ENCODE assay signal across 7 cellular contexts in genomic region chr4:2812985-2813384, GRCh38. TPM values are rescaled to one million over a fixed set of nuclear protein-coding genes. Genes with fewer than 3 reads are reported as not detected.
DNase-seq lines count a peak whose midpoint lies in the region; ATAC-seq and TF ChIP-seq lines count a peak whose summit lies in the region.

No MANE protein-coding gene starts in this region.

- no peaks in the 10 kb centered on the region for H4K20me1 ChIP-seq in SK-N-SH (ENCODE audit: insufficient read depth)

- peaks cover 78% of the 10 kb centered on the region for H3K4me1 Mint-ChIP-seq in stimulated activated naive CD8-positive, alpha-beta T cell treated with anti-CD3 and anti-CD28 coated beads, Interleukin-15, amount 100 ng/mL, for 72 hours

- peak overlapping the region; percentile 17 for H3K4me3 ChIP-seq in fibroblast of the aortic adventitia (ENCODE audit: low read depth, low read length)
- H3K4me3 ChIP-seq in SK-N-SH (ENCODE audit: low read depth in 2 of 2, low read length in 1 of 2): no peak overlapping the region

- no peak overlapping the region for H2AFZ ChIP-seq in SK-N-SH (ENCODE audit: low read depth)

- WGBS in SK-N-SH (ENCODE audit: low lambda C conversion rate): 93% methylated on average over 10 of the region's 12 CpGs

- no peaks in the 10 kb centered on the region for H3K27me3 ChIP-seq in SK-N-SH (ENCODE audit: insufficient read depth)

- H3F3A ChIP-seq in SK-N-SH (replicated peaks; ENCODE audit: insufficient read depth): peaks cover 4% of the 10 kb centered on the region

- H3K4me3 Mint-ChIP-seq in stimulated activated naive CD8-positive, alpha-beta T cell treated with anti-CD3 and anti-CD28 coated beads, Interleukin-15, amount 100 ng/mL, for 72 hours: peak overlapping the region; percentile 90 to 97

- H3K9me2 ChIP-seq in SK-N-SH: no peaks in the 10 kb centered on the region

- H3K9me3 ChIP-seq in SK-N-SH: peaks cover 5% of the 10 kb centered on the region; the same call in 1 of the 2 replicates

- H3K9me3 Mint-ChIP-seq in stimulated activated naive CD8-positive, alpha-beta T cell treated with anti-CD3 and anti-CD28 coated beads, Interleukin-15, amount 100 ng/mL, for 72 hours: peaks cover 0 to 5% of the 10 kb centered on the region in 2 donors

- ATAC-seq in GM21528 (IDR thresholded peaks at IDR 0.05; ENCODE audit: low FRiP score, unreplicated experiment): peak; percentile 17
- peak; percentile 13 for ATAC-seq in stimulated activated naive CD8-positive, alpha-beta T cell treated with anti-CD3 and anti-CD28 coated beads, Interleukin-15, amount 100 ng/mL, for 72 hours

- H3K4me1 ChIP-seq in SK-N-SH (ENCODE audit: control insufficient read depth in 1 of 2, insufficient read depth in 2 of 2, low read depth in 1 of 2, low read length in 1 of 2): peaks cover 0 to 50% of the 10 kb centered on the region in 2 experiments; a peak in 1 of 4 replicates

- TF ChIP-seq EP300 in SK-N-SH (IDR thresholded peaks at IDR 0.05; ENCODE audit: borderline replicate concordance in 1 of 2, low read depth in 1 of 2, low read length in 1 of 2): no peak

- CTCF ChIA-PET in SK-N-SH (lab: Yijun Ruan, JAX): no interaction called here

- TF ChIP-seq CTCF in fibroblast of the aortic adventitia (IDR thresholded peaks at IDR 0.05; ENCODE audit: insufficient read depth, low read length): no peak
- no peak for TF ChIP-seq CTCF in SK-N-SH (IDR thresholded peaks at IDR 0.05)

- no peak for TF ChIP-seq RAD21 in SK-N-SH (IDR thresholded peaks at IDR 0.05; ENCODE audit: low read length)

- peaks cover 9% of the 10 kb centered on the region; the same call in 1 of the 2 replicates for H3K79me2 ChIP-seq in SK-N-SH (ENCODE audit: insufficient read depth)

- no peaks in the 10 kb centered on the region for H3K27me3 Mint-ChIP-seq in stimulated activated naive CD8-positive, alpha-beta T cell treated with anti-CD3 and anti-CD28 coated beads, Interleukin-15, amount 100 ng/mL, for 72 hours

- peak overlapping the region; percentile 91 for H3K27ac Mint-ChIP-seq in stimulated activated naive CD8-positive, alpha-beta T cell treated with anti-CD3 and anti-CD28 coated beads, Interleukin-15, amount 100 ng/mL, for 72 hours

- H3K4me2 ChIP-seq in SK-N-SH: no peak overlapping the region

- POLR2A ChIA-PET in SK-N-SH (lab: Yijun Ruan, JAX): no interaction called here

- H3K27ac ChIP-seq in SK-N-SH (ENCODE audit: low read depth in 2 of 2, low read length in 1 of 2): peak overlapping the region in 1 of 2 experiments; percentile 81; a peak in 2 of 4 replicates

- DNase-seq in RPMI8226 (peak; percentile 10), fibroblast of the aortic adventitia (ENCODE audit: low read depth) (no peak), inferior parietal cortex (ENCODE audit: extremely low spot score) (no peak), NOMO-1 (lab: John Stamatoyannopoulos, UW; ENCODE audit: unreplicated experiment in 2 of 2) (no peak), SK-N-SH (no peak)
- no peak for DNase-seq in stimulated activated naive CD8-positive, alpha-beta T cell treated with anti-CD3 and anti-CD28 coated beads, Interleukin-15, amount 100 ng/mL, for 72 hours

- H3K9ac ChIP-seq in SK-N-SH: no peak overlapping the region

- peaks cover 0 to 5% of the 10 kb centered on the region in 2 experiments for H3K36me3 ChIP-seq in SK-N-SH (replicated peaks in 1 of 2; ENCODE audit: control insufficient read depth in 1 of 2, insufficient read depth in 2 of 2, low read length in 1 of 2)

TF ChIP-seq in SK-N-SH, 30 proteins besides CTCF, POLR2A, EP300 and RAD21:
- no peak for TF ChIP-seq MXI1 (IDR thresholded peaks at IDR 0.05; ENCODE audit: low read depth, low read length)
- no peak for TF ChIP-seq NFIC (IDR thresholded peaks at IDR 0.05; ENCODE audit: borderline replicate concordance)
- no peak for TF ChIP-seq MAX (IDR thresholded peaks at IDR 0.05; ENCODE audit: low read depth)
- TF ChIP-seq, protein P1, sequence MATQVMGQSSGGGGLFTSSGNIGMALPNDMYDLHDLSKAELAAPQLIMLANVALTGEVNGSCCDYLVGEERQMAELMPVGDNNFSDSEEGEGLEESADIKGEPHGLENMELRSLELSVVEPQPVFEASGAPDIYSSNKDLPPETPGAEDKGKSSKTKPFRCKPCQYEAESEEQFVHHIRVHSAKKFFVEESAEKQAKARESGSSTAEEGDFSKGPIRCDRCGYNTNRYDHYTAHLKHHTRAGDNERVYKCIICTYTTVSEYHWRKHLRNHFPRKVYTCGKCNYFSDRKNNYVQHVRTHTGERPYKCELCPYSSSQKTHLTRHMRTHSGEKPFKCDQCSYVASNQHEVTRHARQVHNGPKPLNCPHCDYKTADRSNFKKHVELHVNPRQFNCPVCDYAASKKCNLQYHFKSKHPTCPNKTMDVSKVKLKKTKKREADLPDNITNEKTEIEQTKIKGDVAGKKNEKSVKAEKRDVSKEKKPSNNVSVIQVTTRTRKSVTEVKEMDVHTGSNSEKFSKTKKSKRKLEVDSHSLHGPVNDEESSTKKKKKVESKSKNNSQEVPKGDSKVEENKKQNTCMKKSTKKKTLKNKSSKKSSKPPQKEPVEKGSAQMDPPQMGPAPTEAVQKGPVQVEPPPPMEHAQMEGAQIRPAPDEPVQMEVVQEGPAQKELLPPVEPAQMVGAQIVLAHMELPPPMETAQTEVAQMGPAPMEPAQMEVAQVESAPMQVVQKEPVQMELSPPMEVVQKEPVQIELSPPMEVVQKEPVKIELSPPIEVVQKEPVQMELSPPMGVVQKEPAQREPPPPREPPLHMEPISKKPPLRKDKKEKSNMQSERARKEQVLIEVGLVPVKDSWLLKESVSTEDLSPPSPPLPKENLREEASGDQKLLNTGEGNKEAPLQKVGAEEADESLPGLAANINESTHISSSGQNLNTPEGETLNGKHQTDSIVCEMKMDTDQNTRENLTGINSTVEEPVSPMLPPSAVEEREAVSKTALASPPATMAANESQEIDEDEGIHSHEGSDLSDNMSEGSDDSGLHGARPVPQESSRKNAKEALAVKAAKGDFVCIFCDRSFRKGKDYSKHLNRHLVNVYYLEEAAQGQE (IDR thresholded peaks at IDR 0.05; ENCODE audit: low read depth, low read length): no peak
- TF ChIP-seq NRF1 (IDR thresholded peaks at IDR 0.05; ENCODE audit: low read depth, low read length): no peak
- no peak for TF ChIP-seq EZH2phosphoT487 (IDR thresholded peaks at IDR 0.05; ENCODE audit: borderline replicate concordance, low read depth)

RNA-seq across cellular contexts. Expression of gene SH3BP2, which starts 20.1 kb away (rescaled TPM):
- 30.7 and 30.8 TPM in 2 replicates for total RNA-seq in fibroblast of the aortic adventitia (ENCODE audit: low replicate concordance)
- 25.2 and 26.8 TPM in 2 replicates for polyA plus RNA-seq in SK-N-SH (2012; rRNA removed)
- 5.6 and 8.5 TPM in 2 replicates for polyA plus RNA-seq in SK-N-SH (2012; cell fraction: cytosol; rRNA removed)
- 132 and 143 TPM in 2 replicates for polyA plus RNA-seq in SK-N-SH (2012; cell fraction: nucleus; rRNA removed)

RNA-seq across cellular contexts. Expression of gene ADD1, which starts 30.7 kb away (rescaled TPM):
- total RNA-seq in fibroblast of the aortic adventitia (ENCODE audit: low replicate concordance): 168 and 591 TPM in 2 replicates
- polyA plus RNA-seq in SK-N-SH (2012; rRNA removed): 97.0 and 155 TPM in 2 replicates
- 100 and 114 TPM in 2 replicates for polyA plus RNA-seq in SK-N-SH (2012; cell fraction: cytosol; rRNA removed)
- 317 and 506 TPM in 2 replicates for polyA plus RNA-seq in SK-N-SH (2012; cell fraction: nucleus; rRNA removed)

RNA-seq across cellular contexts. Expression of gene TNIP2, which starts 56.8 kb away (rescaled TPM):
- total RNA-seq in fibroblast of the aortic adventitia (ENCODE audit: low replicate concordance): 31.5 and 65.7 TPM in 2 replicates
- polyA plus RNA-seq in SK-N-SH (2012; rRNA removed): 68.2 and 78.9 TPM in 2 replicates
- polyA plus RNA-seq in SK-N-SH (2012; cell fraction: cytosol; rRNA removed): 47.4 and 57.1 TPM in 2 replicates
- 175 and 261 TPM in 2 replicates for polyA plus RNA-seq in SK-N-SH (2012; cell fraction: nucleus; rRNA removed)
